In genomic region chr10:132420469-132421376, GRCh38 we compare ENCODE assay signal across 8 cellular contexts. TPM values are rescaled to one million over a fixed set of nuclear protein-coding genes. Genes with fewer than 3 reads are reported as not detected.
DNase-seq lines count a peak whose midpoint lies in the region; ATAC-seq, FAIRE-seq and TF ChIP-seq lines count a peak whose summit lies in the region.

No MANE protein-coding gene starts in this region.

- no peak overlapping the region for H2AK5ac ChIP-seq in H9 (ENCODE audit: insufficient read length, low read length)

- H3K4ac ChIP-seq in H9 (ENCODE audit: low read depth, low read length) = no peak overlapping the region

- peaks cover 7% of the 10 kb centered on the region; the same call in 1 of the 2 replicates for H3F3A ChIP-seq in Loucy (ENCODE audit: low read depth)

- ATAC-seq in GM21390 (IDR thresholded peaks at IDR 0.05; ENCODE audit: unreplicated experiment) (peak; percentile 28), pancreas (peak; percentile 52 to 60 (median 55)), omental fat pad (ENCODE audit: low FRiP score) (no peak)

- H3K9me3 Mint-ChIP-seq in H9 = no peaks in the 10 kb centered on the region

- H3K9ac ChIP-seq in Loucy (ENCODE audit: low read depth, low read length, poor library complexity, severe bottlenecking) (peak overlapping the region; percentile 87), H9 (ENCODE audit: extremely low read depth, insufficient read length, low read length) (no peak overlapping the region)

- DNase-seq in coronary artery (ENCODE audit: low spot score) (no peak), pancreas (peak; percentile 73 to 89 (median 80)), omental fat pad (ENCODE audit: low spot score) (no peak), H9 (no peak), head of caudate nucleus (no peak), OCI-M2 (lab: John Stamatoyannopoulos, UW; ENCODE audit: unreplicated experiment) (no peak)

- H3K27ac ChIP-seq in coronary artery (peak overlapping the region; percentile 77 to 88), pancreas (peak overlapping the region; percentile 87 to 98 (median 92)), H9 (ENCODE audit: insufficient read length, low read depth, low read length) (no peak overlapping the region)

- no peak overlapping the region for H3K56ac ChIP-seq in H9 (ENCODE audit: insufficient read length, low read depth, low read length)

- H3K23me2 ChIP-seq in H9 (ENCODE audit: insufficient read length, low read depth, low read length, poor library complexity, severe bottlenecking) = no peaks in the 10 kb centered on the region

- H4K20me1 ChIP-seq in Loucy (ENCODE audit: insufficient read depth, low read length, poor library complexity, severe bottlenecking) (no peaks in the 10 kb centered on the region), H9 (ENCODE audit: control insufficient read depth, insufficient read depth, insufficient read length) (no peaks in the 10 kb centered on the region)

- no peak overlapping the region for H2BK5ac ChIP-seq in H9 (ENCODE audit: insufficient read length, low read length)

- H2AFZ ChIP-seq in Loucy (ENCODE audit: low read length) (no peak overlapping the region), H9 (ENCODE audit: low read length) (no peak overlapping the region)

- H2BK12ac ChIP-seq in H9 (ENCODE audit: insufficient read length, low read depth, low read length) = no peak overlapping the region

- H3K4me1 ChIP-seq in Loucy (ENCODE audit: insufficient read depth, low read length, poor library complexity, severe bottlenecking) (peaks cover 65% of the 10 kb centered on the region), pancreas (peaks cover 52 to 55% (median 55%) of the 10 kb centered on the region in 3 donors), H9 (ENCODE audit: insufficient read depth, low read length) (peaks cover 6% of the 10 kb centered on the region; the same call in 1 of the 2 replicates)

- no peaks in the 10 kb centered on the region for H3K79me1 ChIP-seq in H9 (ENCODE audit: insufficient read depth, low read depth, low read length, poor library complexity, severe bottlenecking)

- H3K36me3 Mint-ChIP-seq in H9 (ENCODE audit: insufficient read depth in 1 of 3, low read depth in 3 of 3) = no peaks in the 10 kb centered on the region

- no peak overlapping the region for H3K23ac ChIP-seq in H9 (ENCODE audit: insufficient read length, low read depth, low read length)

- H3K79me2 ChIP-seq in Loucy (ENCODE audit: insufficient read depth, low read length) (peaks cover 41% of the 10 kb centered on the region; the same call in 1 of the 2 replicates), H9 (ENCODE audit: insufficient read depth, low read length) (no peaks in the 10 kb centered on the region)

- no peaks in the 10 kb centered on the region; the same call in none of the 2 replicates for H3K27me3 Mint-ChIP-seq in H9 (ENCODE audit: low read depth)

- no peak overlapping the region for H4K5ac ChIP-seq in H9 (ENCODE audit: insufficient read length, low read depth, low read length)

- no peak overlapping the region for H2BK20ac ChIP-seq in H9 (ENCODE audit: low read depth, low read length, poor library complexity, severe bottlenecking)

- H4K8ac ChIP-seq in H9 (replicated peaks; ENCODE audit: insufficient read length, low read depth, low read length) = no peak overlapping the region

- H3K27me3 ChIP-seq in Loucy (ENCODE audit: insufficient read depth, low read length, poor library complexity, severe bottlenecking) = no peaks in the 10 kb centered on the region
- no peaks in the 10 kb centered on the region for H3K27me3 ChIP-seq in pancreas
- no peaks in the 10 kb centered on the region for H3K27me3 ChIP-seq in H9 (ENCODE audit: insufficient read depth, low read length)

- no peak overlapping the region; a peak in 1 of 7 replicates for H3K27ac Mint-ChIP-seq in H9

- H3K36me3 ChIP-seq in Loucy (ENCODE audit: insufficient read depth, low read length) (peaks cover 4% of the 10 kb centered on the region; the same call in 1 of the 2 replicates), pancreas (no peaks in the 10 kb centered on the region)

- no peak overlapping the region for H3K4me3 Mint-ChIP-seq in H9

- no peak for FAIRE-seq in pancreas (lab: Jason Lieb, UNC)

- intact Hi-C loops in pancreas (cut with DNase I) (no loop called here), head of caudate nucleus (cut with DNase I) (no loop called here)

- H3K4me1 Mint-ChIP-seq in H9 = peaks cover 16 to 36% of the 10 kb centered on the region in 2 experiments

- no peak overlapping the region for H3T11ph ChIP-seq in H9 (ENCODE audit: low read length)

- WGBS in pancreas, 2 donors = 16 to 17% methylated on average over 25 of the region's 25 CpGs
- WGBS in H9 (ENCODE audit: extremely low coverage, insufficient read length, low lambda C conversion rate) = no CpG with 5 or more reads among the region's 25 CpGs

- H4K91ac ChIP-seq in H9 (ENCODE audit: insufficient read length, low read depth, low read length) = no peak overlapping the region

- H3K4me3 ChIP-seq in Loucy (ENCODE audit: low read length, poor library complexity, severe bottlenecking) (peak overlapping the region; percentile 68), coronary artery (peak overlapping the region; percentile 54), pancreas (peak overlapping the region in 1 of 4 donors; percentile 21)

- no peak overlapping the region for H3K18ac ChIP-seq in H9 (ENCODE audit: insufficient read length, low read depth, low read length)

- no peak overlapping the region for H2BK120ac ChIP-seq in H9 (ENCODE audit: low read depth, low read length, poor library complexity, severe bottlenecking)

- no peak overlapping the region for H2BK15ac ChIP-seq in H9 (ENCODE audit: low read depth, low read length)

- H3K4me2 ChIP-seq in Loucy (ENCODE audit: low read depth, low read length, poor library complexity, severe bottlenecking) (peak overlapping the region; percentile 86), H9 (ENCODE audit: insufficient read depth, insufficient read length, low read length) (no peak overlapping the region)

- no peak for TF ChIP-seq CTCF in Loucy (conservative IDR thresholded peaks at IDR 0.05; ENCODE audit: low read length)
- TF ChIP-seq CTCF in coronary artery (IDR thresholded peaks at IDR 0.05) = no peak
- no peak for TF ChIP-seq CTCF in pancreas (IDR thresholded peaks at IDR 0.05)
- no peak for TF ChIP-seq CTCF in omental fat pad (IDR thresholded peaks at IDR 0.05)
- no peak for TF ChIP-seq CTCF in H9 (conservative IDR thresholded peaks at IDR 0.05)

- no peak overlapping the region; the same call in 1 of the 2 replicates for H3K14ac ChIP-seq in H9 (ENCODE audit: insufficient read depth, low read length)

- H3K9me3 ChIP-seq in Loucy (ENCODE audit: insufficient read depth, low read depth, low read length) (no peaks in the 10 kb centered on the region), pancreas (no peaks in the 10 kb centered on the region), H9 (ENCODE audit: control insufficient read depth, low read depth, low read length) (no peaks in the 10 kb centered on the region)

- no peaks in the 10 kb centered on the region for H3K9me2 ChIP-seq in Loucy (replicated peaks; ENCODE audit: low read depth, low read length)

RNA-seq across cellular contexts. Expression of gene PWWP2B, which starts 23.7 kb away (rescaled TPM):
- total RNA-seq in pancreas (10 to 100 TPM; 17.8 to 44.1 (median 25.9) TPM), omental fat pad (10 to 100 TPM in 3 of 4 donors, 1 to 10 TPM in 1; 6.0 to 24.4 (median 12.2) TPM), H9 (2021) (9.5 and 10.0 TPM in 2 replicates)
- polyA plus RNA-seq in pancreas = 10 to 100 TPM; 23.5 to 25.2 TPM

Comparison
In these comparisons a context has a peak if more than half of its experiments do, and no peak if none do; other contexts are left out.
1. DNase-seq: peak in pancreas (6 of 6); none in coronary artery (single experiment), omental fat pad (single experiment), H9 (single experiment), head of caudate nucleus (0 of 42) and OCI-M2 (single experiment).